Comparison of ENCODE assay signal across 26 cellular contexts in the genomic region with DNA sequence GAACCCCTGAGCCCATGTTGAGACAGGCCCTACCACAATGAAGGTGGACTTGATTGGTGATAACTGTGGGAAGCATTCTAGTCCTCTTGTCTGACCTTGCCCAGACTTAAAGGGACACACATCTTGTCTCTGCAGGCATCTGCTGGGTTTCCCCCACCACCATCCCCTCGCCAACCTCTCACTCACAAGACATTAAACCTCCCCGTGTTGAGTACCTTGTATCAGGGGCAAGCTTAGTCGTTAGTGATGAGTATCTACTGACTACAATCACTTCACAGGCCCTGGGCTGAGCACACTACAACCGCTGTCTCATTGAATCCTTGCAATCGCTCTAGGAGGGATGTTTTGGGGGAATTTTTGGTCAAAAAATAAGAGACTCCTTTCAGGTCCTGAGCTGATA.
DNase-seq lines count a peak whose midpoint lies in the region; ATAC-seq lines count a peak whose summit lies in the region.
"Had no signal": no experiment of that assay in that cellular context is flagged by ENCODE, and none has a peak within 500 bp of the region (broad histone marks: within the 10 kb centered on the region; RNA-seq: fewer than 3 reads in every experiment).

No MANE protein-coding gene starts in this region.

- no peaks in the 10 kb centered on the region for H3K36me3 ChIP-seq in naive thymus-derived CD4-positive, alpha-beta T cell (ENCODE audit: control insufficient read depth in 2 of 3, insufficient read depth in 3 of 3, low read length in 3 of 3)
- H3K36me3 ChIP-seq: brain microvascular endothelial cell, heart left ventricle, thoracic aorta had no signal

- no peak overlapping the region for H3K4me3 ChIP-seq in naive thymus-derived CD4-positive, alpha-beta T cell (ENCODE audit: low read length)
- H3K4me3 ChIP-seq: heart left ventricle, thoracic aorta had no signal

- POLR2A ChIA-PET in naive thymus-derived CD4-positive, alpha-beta T cell (lab: Charles Lee), result interaction anchor here (0.6 kb wide), 2 partner anchors 8 to 1111 kb away, joined by 3 read pairs; partner anchors contain the start of gene WDR12

- H3K27me3 ChIP-seq in naive thymus-derived CD4-positive, alpha-beta T cell (ENCODE audit: control insufficient read depth in 2 of 2, insufficient read depth in 2 of 2, low read length in 2 of 2), result no peaks in the 10 kb centered on the region
- H3K27me3 ChIP-seq: brain microvascular endothelial cell, heart left ventricle had no signal

- H3K9me3 ChIP-seq in naive thymus-derived CD4-positive, alpha-beta T cell (ENCODE audit: control insufficient read depth in 2 of 3, low read length in 3 of 3), result no peaks in the 10 kb centered on the region
- H3K9me3 ChIP-seq: heart left ventricle, thoracic aorta had no signal

- DNase-seq in activated CD4-positive, alpha-beta T cell treated with anti-CD3 and anti-CD28 coated beads, Interleukin-2, amount 10 ng/mL, durations not matched to agents 24 days and 14 days, result no peak
- no peak for DNase-seq in activated CD4-positive, alpha-beta T cell treated with anti-CD3 and anti-CD28 coated beads for 4 hours
- peak; percentile 18 for DNase-seq in stimulated activated CD4-positive, alpha-beta T cell treated with anti-CD3 and anti-CD28 coated beads, Interleukin-4, amount 100 ng/mL, for 24 hours
- DNase-seq in stimulated activated CD4-positive, alpha-beta T cell treated with anti-CD3 and anti-CD28 coated beads, Interleukin-2, amount 100 ng/mL, for 24 hours, result no peak
- DNase-seq in naive thymus-derived CD4-positive, alpha-beta T cell, result no peak
- DNase-seq in NCI-H510A treated with DMSO at 0.1 percent for 48 hours (lab: John Stamatoyannopoulos, UW) (no peak), posterior cingulate gyrus (no peak)
- DNase-seq: activated CD4-positive, alpha-beta T cell treated with anti-CD3 and anti-CD28 coated beads, Interleukin-2, amount 50 U/mL, for 1 hour; activated CD8-positive, alpha-beta memory T cell treated with anti-CD3 and anti-CD28 coated beads, Interleukin-2, amount 50 U/mL, for 4 hours; amniotic stem cell; brain microvascular endothelial cell; DND-41; GF-D8; heart left ventricle; islet precursor cell; left ventricle myocardium superior; NCI-H146; NCI-H446; SIG-M5; T1000 had no signal

- peaks cover 5% of the 10 kb centered on the region for H3K36me3 Mint-ChIP-seq in activated CD4-positive, alpha-beta T cell treated with anti-CD3 and anti-CD28 coated beads, Interleukin-2, amount 10 ng/mL, durations not matched to agents 24 days and 14 days (ENCODE audit: low read depth)
- peaks cover 0 to 21% (median 0%) of the 10 kb centered on the region in 5 donors for H3K36me3 Mint-ChIP-seq in naive thymus-derived CD4-positive, alpha-beta T cell
- H3K36me3 Mint-ChIP-seq: CD14-positive monocyte had no signal

- peaks cover 0 to 7% of the 10 kb centered on the region in 2 donors for H3K4me1 ChIP-seq in naive thymus-derived CD4-positive, alpha-beta T cell (ENCODE audit: control insufficient read depth in 2 of 2, insufficient read depth in 2 of 2, low read length in 2 of 2)

- no peak overlapping the region for H3K27ac ChIP-seq in naive thymus-derived CD4-positive, alpha-beta T cell (ENCODE audit: low read depth, low read length)
- H3K27ac ChIP-seq: brain microvascular endothelial cell, heart left ventricle, VCaP had no signal

- CTCF ChIA-PET in naive thymus-derived CD4-positive, alpha-beta T cell (lab: Charles Lee), result interaction anchor here (0.7 to 0.8 kb wide), 3 partner anchors 8 to 94 kb away, joined by 3 to 4 read pairs (median 3); no protein-coding TSS in a partner anchor

- H3K27me3 Mint-ChIP-seq in activated CD4-positive, alpha-beta T cell treated with anti-CD3 and anti-CD28 coated beads, Interleukin-2, amount 10 ng/mL, durations not matched to agents 24 days and 14 days, result no peaks in the 10 kb centered on the region
- peaks cover 0 to 4% (median 0%) of the 10 kb centered on the region in 5 donors for H3K27me3 Mint-ChIP-seq in naive thymus-derived CD4-positive, alpha-beta T cell

- peak; percentile 33 for ATAC-seq in naive thymus-derived CD4-positive, alpha-beta T cell
- no peak for ATAC-seq in HG02623 (IDR thresholded peaks at IDR 0.05; ENCODE audit: unreplicated experiment)
- ATAC-seq: esophagus mucosa, heart left ventricle, left ventricle myocardium superior had no signal

- peaks cover 15% of the 10 kb centered on the region for H3K9me3 Mint-ChIP-seq in activated CD4-positive, alpha-beta T cell treated with anti-CD3 and anti-CD28 coated beads, Interleukin-2, amount 10 ng/mL, durations not matched to agents 24 days and 14 days
- peaks cover 0 to 12% (median 0%) of the 10 kb centered on the region in 11 donors for H3K9me3 Mint-ChIP-seq in naive thymus-derived CD4-positive, alpha-beta T cell

- intact Hi-C loops in activated CD4-positive, alpha-beta T cell treated with anti-CD3 and anti-CD28 coated beads, Interleukin-2, amount 10 ng/mL, durations not matched to agents 24 days and 14 days (cut with micrococcal nuclease), result no loop called here
- intact Hi-C loops in naive thymus-derived CD4-positive, alpha-beta T cell (cut with micrococcal nuclease), result loop anchor here in 1 of 2 donors (5.0 kb wide), 1 partner anchor 670 kb away; no protein-coding TSS in a partner anchor
- intact Hi-C loops in posterior cingulate gyrus (cut with DNase I), result loop anchor here (10.0 kb wide), 1 partner anchor 1902 kb away; no protein-coding TSS in a partner anchor

- H3K4me1 Mint-ChIP-seq in activated CD4-positive, alpha-beta T cell treated with anti-CD3 and anti-CD28 coated beads, Interleukin-2, amount 10 ng/mL, durations not matched to agents 24 days and 14 days, result peaks cover 57% of the 10 kb centered on the region
- H3K4me1 Mint-ChIP-seq in naive thymus-derived CD4-positive, alpha-beta T cell, result peaks cover 0 to 63% (median 20%) of the 10 kb centered on the region in 7 donors
- H3K4me1 Mint-ChIP-seq: CD14-positive monocyte had no signal

- H3K4me3 Mint-ChIP-seq in activated CD4-positive, alpha-beta T cell treated with anti-CD3 and anti-CD28 coated beads, Interleukin-2, amount 10 ng/mL, durations not matched to agents 24 days and 14 days, result no peak overlapping the region
- H3K4me3 Mint-ChIP-seq in naive thymus-derived CD4-positive, alpha-beta T cell, result no peak overlapping the region
- H3K4me3 Mint-ChIP-seq: CD14-positive monocyte, IgD-negative memory B cell had no signal

- peak overlapping the region; percentile 43 for H3K27ac Mint-ChIP-seq in activated CD4-positive, alpha-beta T cell treated with anti-CD3 and anti-CD28 coated beads, Interleukin-2, amount 10 ng/mL, durations not matched to agents 24 days and 14 days
- H3K27ac Mint-ChIP-seq in naive thymus-derived CD4-positive, alpha-beta T cell, result peak overlapping the region in 2 of 9 donors; percentile 69 to 72
- H3K27ac Mint-ChIP-seq: CD14-positive monocyte, IgD-negative memory B cell had no signal
